Comparison of ENCODE assay signal across 2 cellular contexts in genomic region chr3:159559771-159560170, GRCh38.
A peak's percentile ranks its signal among the peaks of the same experiment; 100 is the strongest.
TF ChIP-seq lines count a peak whose summit lies in the region.

No MANE protein-coding gene starts in this region.

TF ChIP-seq in SK-N-SH treated with all-trans-retinoic acid at 6 μM for 48 hours, 23 proteins besides CTCF, POLR2A, EP300 and RAD21 (continued from another document):
- TF ChIP-seq TSHZ2 (CRISPR knock-in tag; IDR thresholded peaks at IDR 0.05): no peak
- no peak for TF ChIP-seq BACH2 (CRISPR knock-in tag; IDR thresholded peaks at IDR 0.05; ENCODE audit: borderline replicate concordance)
- no peak for TF ChIP-seq TOX (CRISPR knock-in tag; IDR thresholded peaks at IDR 0.05; ENCODE audit: borderline replicate concordance)
- no peak for TF ChIP-seq ZFP30 (CRISPR knock-in tag; IDR thresholded peaks at IDR 0.05)
- no peak for TF ChIP-seq SNAI2 (CRISPR knock-in tag; IDR thresholded peaks at IDR 0.05)
- no peak for TF ChIP-seq POU6F1 (CRISPR knock-in tag; IDR thresholded peaks at IDR 0.05; ENCODE audit: borderline replicate concordance, low read depth)
- TF ChIP-seq OSR1 (CRISPR knock-in tag; IDR thresholded peaks at IDR 0.05): no peak
- no peak for TF ChIP-seq ESRRG (CRISPR knock-in tag; IDR thresholded peaks at IDR 0.05)
- peak; percentile 96 for TF ChIP-seq ISL1 (CRISPR knock-in tag; IDR thresholded peaks at IDR 0.05)
- TF ChIP-seq CREB5 (CRISPR knock-in tag; IDR thresholded peaks at IDR 0.05; ENCODE audit: low read depth): 0 out of 2 replicates have a peak, but pooled peaks have one; percentile 30
- no peak for TF ChIP-seq CSRNP3 (CRISPR knock-in tag; IDR thresholded peaks at IDR 0.05)
- no peak for TF ChIP-seq ZNF70 (CRISPR knock-in tag; IDR thresholded peaks at IDR 0.05)
- no peak for TF ChIP-seq TCF4 (CRISPR knock-in tag; IDR thresholded peaks at IDR 0.05; ENCODE audit: borderline replicate concordance)
- TF ChIP-seq ZFP3 (CRISPR knock-in tag; IDR thresholded peaks at IDR 0.05): 0 out of 2 replicates have a peak, but pooled peaks have one; percentile 27
- no peak for TF ChIP-seq ZNF565 (CRISPR knock-in tag; conservative IDR thresholded peaks at IDR 0.05; ENCODE audit: low read depth)
- TF ChIP-seq ZNF8 (CRISPR knock-in tag; IDR thresholded peaks at IDR 0.05): no peak

TF ChIP-seq in SK-N-SH, 30 proteins besides CTCF, POLR2A, EP300 and RAD21 (continued from another document):
- TF ChIP-seq PBX3 (IDR thresholded peaks at IDR 0.05) (no peak), MAX (IDR thresholded peaks at IDR 0.05; ENCODE audit: low read depth) (no peak), MEF2A (IDR thresholded peaks at IDR 0.05; ENCODE audit: borderline replicate concordance, low read depth) (no peak), USF1 (IDR thresholded peaks at IDR 0.05; ENCODE audit: borderline replicate concordance, low read depth) (no peak), ELF1 (IDR thresholded peaks at IDR 0.05) (no peak)
